In the genomic region with DNA sequence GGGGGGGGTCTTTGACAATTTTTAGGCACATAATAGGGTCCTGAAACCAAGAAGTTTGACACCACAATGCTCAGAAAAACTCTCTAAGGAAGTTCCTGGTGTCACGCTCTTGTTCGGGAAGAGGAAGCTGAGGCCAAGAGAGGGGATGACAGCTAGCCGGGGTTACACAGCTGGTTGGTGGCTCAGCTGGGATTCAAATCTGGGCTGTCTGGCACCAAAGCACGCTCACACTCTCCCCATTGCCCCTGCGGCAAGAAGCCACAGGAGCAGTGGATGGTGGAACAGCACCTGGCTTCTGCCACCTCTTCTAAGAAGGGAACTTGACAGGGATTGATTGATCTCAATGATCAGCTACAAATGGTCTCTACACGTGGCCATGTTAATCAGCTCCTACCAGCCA, we compare ENCODE assay signal across 22 cellular contexts.
DNase-seq lines count a peak whose midpoint lies in the region; ATAC-seq, FAIRE-seq and TF ChIP-seq lines count a peak whose summit lies in the region.
"Had no signal": no experiment of that assay in that cellular context is flagged by ENCODE, and none has a peak within 500 bp of the region (broad histone marks: within the 10 kb centered on the region; RNA-seq: fewer than 3 reads in every experiment).

No MANE protein-coding gene starts in this region.

- TF ChIP-seq POLR2A in GM12878 (IDR thresholded peaks at IDR 0.05; ENCODE audit: low read depth, low read length) (no peak), sigmoid colon (IDR thresholded peaks at IDR 0.05) (no peak)

- 28% methylated on average over 6 of the region's 6 CpGs for WGBS in GM12878 (ENCODE audit: insufficient coverage, insufficient replicate concordance, low lambda C conversion rate, missing lambda C conversion rate)
- 49 to 80% methylated on average over 6 of the region's 6 CpGs for WGBS in sigmoid colon, 2 donors

- TF ChIP-seq EP300 in GM12878 (IDR thresholded peaks at IDR 0.05; ENCODE audit: borderline replicate concordance in 1 of 2, control insufficient read depth in 1 of 2, low read depth in 2 of 2, low read length in 2 of 2) (no peak), sigmoid colon (IDR thresholded peaks at IDR 0.05) (no peak)

- H4K20me1 ChIP-seq in GM12878 (ENCODE audit: control insufficient read depth, insufficient read depth), result no peaks in the 10 kb centered on the region

- ATAC-seq in GM12878, result no peak
- no peak for ATAC-seq in stimulated activated effector memory CD8-positive, alpha-beta T cell treated with anti-CD3 and anti-CD28 coated beads, Interleukin-12 subunit alpha, Interleukin-12 subunit beta, amount 100 ng/mL, for 72 hours
- ATAC-seq: right cardiac atrium, T-helper 17 cell, WTC11 had no signal

- H3K36me3 ChIP-seq in GM12878 (ENCODE audit: control insufficient read depth in 2 of 2, insufficient read depth in 2 of 2, low read length in 1 of 2), result no peaks in the 10 kb centered on the region
- H3K36me3 ChIP-seq in sigmoid colon, result no peaks in the 10 kb centered on the region
- H3K36me3 ChIP-seq: adrenal gland, cardiac muscle cell, esophagus squamous epithelium had no signal

- peaks cover 6% of the 10 kb centered on the region for H3K9me3 Mint-ChIP-seq in stimulated activated effector memory CD8-positive, alpha-beta T cell treated with anti-CD3 and anti-CD28 coated beads, Interleukin-12 subunit alpha, Interleukin-12 subunit beta, amount 100 ng/mL, for 72 hours

- BruUV-seq in GM12878 (replicated peaks; lab: Mats Ljungman, UMichigan), result no TSS peak

- DNase-seq in GDM1 (lab: John Stamatoyannopoulos, UW) (peak; percentile 40), NOMO-1 (lab: John Stamatoyannopoulos, UW; ENCODE audit: unreplicated experiment in 2 of 2) (peak; percentile 63 to 77), GM12878 (ENCODE audit: low read depth, low spot score) (no peak), sigmoid colon (peak; percentile 45), H4 (ENCODE audit: low spot score) (no peak), DMS53 (lab: John Stamatoyannopoulos, UW) (no peak), iPS-NIHi7 (ENCODE audit: extremely low spot score) (no peak)
- no peak for DNase-seq in stimulated activated effector memory CD8-positive, alpha-beta T cell treated with anti-CD3 and anti-CD28 coated beads, Interleukin-12 subunit alpha, Interleukin-12 subunit beta, amount 100 ng/mL, for 72 hours (ENCODE audit: low spot score in 2 of 2)
- DNase-seq: activated effector memory CD4-positive, alpha-beta T cell treated with Interleukin-2 at 50 U/mL for 16 hours; Caco-2; effector CD4-positive, alpha-beta T cell; esophagus squamous epithelium; glutamatergic neuron; NCI-H146; NCI-H226; right cardiac atrium; Right ventricle myocardium superior; T-helper 17 cell had no signal

- no peaks in the 10 kb centered on the region; the same call in 2 of the 3 replicates for H3K9me3 ChIP-seq in GM12878 (replicated peaks; ENCODE audit: control insufficient read depth, insufficient read depth, low read length)
- peaks cover 0 to 4% (median 0%) of the 10 kb centered on the region in 4 donors for H3K9me3 ChIP-seq in sigmoid colon
- H3K9me3 ChIP-seq: adrenal gland, esophagus squamous epithelium had no signal

- no peak overlapping the region for H3K4me3 Mint-ChIP-seq in stimulated activated effector memory CD8-positive, alpha-beta T cell treated with anti-CD3 and anti-CD28 coated beads, Interleukin-12 subunit alpha, Interleukin-12 subunit beta, amount 100 ng/mL, for 72 hours
- H3K4me3 Mint-ChIP-seq: T-helper 17 cell, WTC11 had no signal

- peaks cover 5% of the 10 kb centered on the region for H3K36me3 Mint-ChIP-seq in stimulated activated effector memory CD8-positive, alpha-beta T cell treated with anti-CD3 and anti-CD28 coated beads, Interleukin-12 subunit alpha, Interleukin-12 subunit beta, amount 100 ng/mL, for 72 hours
- H3K36me3 Mint-ChIP-seq: WTC11 had no signal

- H3K27ac ChIP-seq in GM12878 (ENCODE audit: control insufficient read depth, insufficient read depth) (no peak overlapping the region), sigmoid colon (no peak overlapping the region)
- H3K27ac ChIP-seq: adrenal gland, cardiac muscle cell, esophagus squamous epithelium had no signal

- H3K79me2 ChIP-seq in GM12878 (ENCODE audit: control insufficient read depth, insufficient read depth, low read length), result no peaks in the 10 kb centered on the region

- RAD21 ChIA-PET in GM12878 (lab: Charles Lee; ENCODE audit: unreplicated experiment), result interaction anchor here (0.6 kb wide), 1 partner anchor 141 kb away, joined by 3 read pairs; no protein-coding TSS in a partner anchor

- intact Hi-C loops in GM12878 (cut with micrococcal nuclease; ENCODE audit: unreplicated experiment) (no loop called here), sigmoid colon (cut with DNase I) (no loop called here)

- no peaks in the 10 kb centered on the region; a peak in 1 of 4 replicates for H3K27me3 ChIP-seq in GM12878 (replicated peaks in 1 of 2; ENCODE audit: control insufficient read depth in 2 of 2, insufficient read depth in 2 of 2, low read length in 1 of 2)
- no peaks in the 10 kb centered on the region for H3K27me3 ChIP-seq in sigmoid colon
- H3K27me3 ChIP-seq: adrenal gland, cardiac muscle cell had no signal

- no peak for TF ChIP-seq CTCF in GM12878 (IDR thresholded peaks at IDR 0.05 in 2 of 3, conservative IDR thresholded peaks at IDR 0.05 in 1 of 3; ENCODE audit: control insufficient read depth in 2 of 3, extremely low read depth in 1 of 3, insufficient read depth in 1 of 3, low read depth in 3 of 3, low read length in 3 of 3)
- no peak for TF ChIP-seq CTCF in sigmoid colon (IDR thresholded peaks at IDR 0.05)

- peak overlapping the region; percentile 47 for H2AFZ ChIP-seq in GM12878 (ENCODE audit: control insufficient read depth, low read depth, low read length)

- H3K4me1 ChIP-seq in GM12878 (ENCODE audit: control insufficient read depth, insufficient read depth, low read length) (peaks cover 3% of the 10 kb centered on the region; the same call in 1 of the 2 replicates), sigmoid colon (no peaks in the 10 kb centered on the region)
- H3K4me1 ChIP-seq: adrenal gland had no signal

- in situ Hi-C loops in GM12878 (cut with MboI), result no loop called here

- TF ChIP-seq RAD21 in GM12878 (IDR thresholded peaks at IDR 0.05; ENCODE audit: insufficient read depth, low read depth, low read length), result no peak

- no peak overlapping the region for H3K27ac Mint-ChIP-seq in stimulated activated effector memory CD8-positive, alpha-beta T cell treated with anti-CD3 and anti-CD28 coated beads, Interleukin-12 subunit alpha, Interleukin-12 subunit beta, amount 100 ng/mL, for 72 hours
- H3K27ac Mint-ChIP-seq: T-helper 17 cell, WTC11 had no signal

- POLR2A ChIA-PET in GM12878 (lab: Charles Lee), result no interaction called here

- SMC1A ChIA-PET in GM12878 (lab: Charles Lee; ENCODE audit: uncharacterized antibody, unreplicated experiment), result no interaction called here

- peaks cover 17% of the 10 kb centered on the region for H3K4me1 Mint-ChIP-seq in stimulated activated effector memory CD8-positive, alpha-beta T cell treated with anti-CD3 and anti-CD28 coated beads, Interleukin-12 subunit alpha, Interleukin-12 subunit beta, amount 100 ng/mL, for 72 hours

- peak overlapping the region; percentile 30; the same call in 1 of the 2 replicates for H3K4me2 ChIP-seq in GM12878 (ENCODE audit: control insufficient read depth, insufficient read depth)

- H3K4me3 ChIP-seq in GM12878, result no peak overlapping the region
- no peak overlapping the region for H3K4me3 ChIP-seq in sigmoid colon
- H3K4me3 ChIP-seq: adrenal gland, cardiac muscle cell, esophagus squamous epithelium had no signal

- FAIRE-seq in GM12878 (lab: Jason Lieb, UNC), result no peak
- FAIRE-seq: urothelium cell line had no signal

- CTCF ChIA-PET in GM12878 (lab: Yijun Ruan, JAX), result interaction anchor here (0.8 to 1.4 kb wide), 4 partner anchors 8 to 218 kb away, joined by 3 read pairs; no protein-coding TSS in a partner anchor

- no peak overlapping the region for H3K9ac ChIP-seq in GM12878 (ENCODE audit: control insufficient read depth, insufficient read depth, low read length)

TF ChIP-seq in GM12878, 131 proteins besides CTCF, POLR2A, EP300 and RAD21 (continues in another document):
- TF ChIP-seq JUND (IDR thresholded peaks at IDR 0.05; ENCODE audit: low read depth, low read length) (no peak), IRF4 (IDR thresholded peaks at IDR 0.05; ENCODE audit: low read depth, low read length) (no peak), CHD1 (IDR thresholded peaks at IDR 0.05; ENCODE audit: low read depth, low read length) (no peak), FOXK2 (IDR thresholded peaks at IDR 0.05) (no peak), NR2C1 (IDR thresholded peaks at IDR 0.05) (no peak), BACH1 (IDR thresholded peaks at IDR 0.05; ENCODE audit: borderline replicate concordance) (no peak)
- TF ChIP-seq, protein P1, sequence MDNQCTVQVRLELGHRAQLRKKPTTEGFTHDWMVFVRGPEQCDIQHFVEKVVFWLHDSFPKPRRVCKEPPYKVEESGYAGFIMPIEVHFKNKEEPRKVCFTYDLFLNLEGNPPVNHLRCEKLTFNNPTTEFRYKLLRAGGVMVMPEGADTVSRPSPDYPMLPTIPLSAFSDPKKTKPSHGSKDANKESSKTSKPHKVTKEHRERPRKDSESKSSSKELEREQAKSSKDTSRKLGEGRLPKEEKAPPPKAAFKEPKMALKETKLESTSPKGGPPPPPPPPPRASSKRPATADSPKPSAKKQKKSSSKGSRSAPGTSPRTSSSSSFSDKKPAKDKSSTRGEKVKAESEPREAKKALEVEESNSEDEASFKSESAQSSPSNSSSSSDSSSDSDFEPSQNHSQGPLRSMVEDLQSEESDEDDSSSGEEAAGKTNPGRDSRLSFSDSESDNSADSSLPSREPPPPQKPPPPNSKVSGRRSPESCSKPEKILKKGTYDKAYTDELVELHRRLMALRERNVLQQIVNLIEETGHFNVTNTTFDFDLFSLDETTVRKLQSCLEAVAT (IDR thresholded peaks at IDR 0.05), result no peak

Comparison
In these comparisons a context has a peak if more than half of its experiments do, and no peak if none do; other contexts are left out.
1. DNase-seq: peak in GDM1 (single experiment), NOMO-1 (2 of 2) and sigmoid colon (single experiment); none in GM12878 (single experiment), H4 (single experiment), DMS53 (single experiment), stimulated activated effector memory CD8-positive, alpha-beta T cell treated with anti-CD3 and anti-CD28 coated beads, Interleukin-12 subunit alpha, Interleukin-12 subunit beta, amount 100 ng/mL, for 72 hours (0 of 2) and iPS-NIHi7 (single experiment).